In the genomic region with DNA sequence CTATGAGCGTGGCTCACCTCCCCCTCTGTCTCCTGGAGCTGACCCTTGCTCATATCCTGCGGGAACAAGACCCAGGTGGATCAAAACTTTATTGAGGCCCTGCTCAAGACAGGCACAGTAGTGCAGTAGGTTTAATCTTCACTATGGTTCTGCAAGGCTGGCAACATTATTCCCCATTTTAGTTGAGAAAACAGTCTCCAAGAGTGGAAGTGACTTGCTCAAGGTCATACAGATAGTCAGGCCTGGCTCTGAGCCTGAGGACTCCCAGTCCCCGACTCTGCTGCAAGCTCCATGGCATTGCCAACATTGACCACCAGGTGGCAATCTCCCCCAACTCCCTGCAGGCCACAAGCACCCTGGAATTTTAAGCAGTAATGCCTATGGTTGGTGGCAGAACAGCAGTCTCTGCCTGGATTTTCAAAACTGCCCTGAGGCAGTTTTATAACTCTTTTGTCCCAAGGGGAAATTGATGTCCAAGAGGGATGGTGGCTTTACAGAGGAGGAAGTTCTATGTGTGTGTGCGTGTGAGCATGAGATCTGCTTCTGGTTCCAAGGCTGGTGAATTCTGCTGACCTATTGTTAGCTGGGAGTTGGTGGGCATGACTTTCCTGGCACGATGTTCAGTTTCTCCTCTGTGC, we compare ENCODE assay signal across 9 cellular contexts. TPM values are rescaled to one million over a fixed set of nuclear protein-coding genes. Genes with fewer than 3 reads are reported as not detected.
DNase-seq lines count a peak whose midpoint lies in the region; ATAC-seq and TF ChIP-seq lines count a peak whose summit lies in the region.
"Had no signal": no experiment of that assay in that cellular context is flagged by ENCODE, and none has a peak within 500 bp of the region (broad histone marks: within the 10 kb centered on the region; RNA-seq: fewer than 3 reads in every experiment).

No MANE protein-coding gene starts in this region.

- H3K4me1 ChIP-seq in CD4-positive, CD25-positive, alpha-beta regulatory T cell (ENCODE audit: control insufficient read depth, insufficient read depth, low read length, poor library complexity, severe bottlenecking) = no peaks in the 10 kb centered on the region

- peak; percentile 48 to 80 (median 64) for DNase-seq in CD4-positive, CD25-positive, alpha-beta regulatory T cell
- DNase-seq in GM20000 (ENCODE audit: low spot score) (peak; percentile 78), RWPE1 (ENCODE audit: low spot score) (peak; percentile 76), foreskin fibroblast (peak; percentile 71 to 92), nucleus accumbens (lab: John Stamatoyannopoulos, UW) (peak in 52 of 56 donors; percentile 6 to 89 (median 64)), superior temporal gyrus (ENCODE audit: extremely low spot score) (peak; percentile 94)

- H3K9me3 Mint-ChIP-seq in CD4-positive, CD25-positive, alpha-beta regulatory T cell = peaks cover 0 to 6% (median 2%) of the 10 kb centered on the region in 7 donors
- no peaks in the 10 kb centered on the region for H3K9me3 Mint-ChIP-seq in activated T-helper 17 cell treated with anti-CD3 and anti-CD28 coated beads, Interleukin-2, amount 50 U/mL, for 72 hours

- TF ChIP-seq CTCF in GM20000 (IDR thresholded peaks at IDR 0.05; ENCODE audit: extremely low read depth, missing control alignments) (peak; percentile 93), LNCAP (IDR thresholded peaks at IDR 0.05) (peak; percentile 99), RWPE1 (conservative IDR thresholded peaks at IDR 0.05; ENCODE audit: low read depth) (peak; percentile 93), foreskin fibroblast (IDR thresholded peaks at IDR 0.05; ENCODE audit: low read depth, low read length) (peak; percentile 97)

- H3K36me3 ChIP-seq in CD4-positive, CD25-positive, alpha-beta regulatory T cell (ENCODE audit: control insufficient read depth, insufficient read depth, low read length) = no peaks in the 10 kb centered on the region

- ATAC-seq in CD4-positive, CD25-positive, alpha-beta regulatory T cell (ENCODE audit: low read depth in 2 of 2) = peak; percentile 68 to 77
- ATAC-seq in activated T-helper 17 cell treated with anti-CD3 and anti-CD28 coated beads, Interleukin-2, amount 50 U/mL, for 72 hours (replicated peaks) = peak; percentile 87

- no peak overlapping the region for H3K27ac Mint-ChIP-seq in CD4-positive, CD25-positive, alpha-beta regulatory T cell
- H3K27ac Mint-ChIP-seq in activated T-helper 17 cell treated with anti-CD3 and anti-CD28 coated beads, Interleukin-2, amount 50 U/mL, for 72 hours = no peak overlapping the region
- H3K27ac Mint-ChIP-seq: IgD-negative memory B cell had no signal

- peaks cover 5% of the 10 kb centered on the region for H3K36me3 Mint-ChIP-seq in CD4-positive, CD25-positive, alpha-beta regulatory T cell
- H3K36me3 Mint-ChIP-seq in activated T-helper 17 cell treated with anti-CD3 and anti-CD28 coated beads, Interleukin-2, amount 50 U/mL, for 72 hours (ENCODE audit: low read depth) = no peaks in the 10 kb centered on the region

- H3K27ac ChIP-seq in CD4-positive, CD25-positive, alpha-beta regulatory T cell (ENCODE audit: insufficient read depth, low read length, poor library complexity, severe bottlenecking) = no peak overlapping the region
- no peak overlapping the region for H3K27ac ChIP-seq in RWPE1

- H3K9me3 ChIP-seq in CD4-positive, CD25-positive, alpha-beta regulatory T cell (ENCODE audit: control insufficient read depth in 2 of 2, low read length in 2 of 2) = no peaks in the 10 kb centered on the region

- CTCF ChIA-PET in RWPE1 (lab: Yijun Ruan, JAX) = interaction anchor here (0.5 to 3.7 kb wide), 21 partner anchors 8 to 869 kb away, joined by 3 to 48 read pairs (median 4); no protein-coding TSS in a partner anchor

- H3K4me1 Mint-ChIP-seq in CD4-positive, CD25-positive, alpha-beta regulatory T cell = no peaks in the 10 kb centered on the region
- H3K4me1 Mint-ChIP-seq in activated T-helper 17 cell treated with anti-CD3 and anti-CD28 coated beads, Interleukin-2, amount 50 U/mL, for 72 hours = no peaks in the 10 kb centered on the region
- H3K4me1 Mint-ChIP-seq: IgD-negative memory B cell had no signal

- H3K4me3 ChIP-seq in CD4-positive, CD25-positive, alpha-beta regulatory T cell (ENCODE audit: low read depth, low read length) = no peak overlapping the region
- no peak overlapping the region for H3K4me3 ChIP-seq in foreskin fibroblast (ENCODE audit: low read depth in 1 of 2, low read length in 2 of 2)

- no peaks in the 10 kb centered on the region for H3K27me3 Mint-ChIP-seq in CD4-positive, CD25-positive, alpha-beta regulatory T cell
- no peaks in the 10 kb centered on the region for H3K27me3 Mint-ChIP-seq in activated T-helper 17 cell treated with anti-CD3 and anti-CD28 coated beads, Interleukin-2, amount 50 U/mL, for 72 hours
- H3K27me3 Mint-ChIP-seq: IgD-negative memory B cell had no signal

- no peaks in the 10 kb centered on the region for H3K27me3 ChIP-seq in CD4-positive, CD25-positive, alpha-beta regulatory T cell (ENCODE audit: control insufficient read depth, insufficient read depth, low read length)

- no peak overlapping the region for H3K4me3 Mint-ChIP-seq in CD4-positive, CD25-positive, alpha-beta regulatory T cell
- no peak overlapping the region for H3K4me3 Mint-ChIP-seq in activated T-helper 17 cell treated with anti-CD3 and anti-CD28 coated beads, Interleukin-2, amount 50 U/mL, for 72 hours
- H3K4me3 Mint-ChIP-seq: IgD-negative memory B cell had no signal

- POLR2A ChIA-PET in RWPE1 (lab: Yijun Ruan, JAX; ENCODE audit: low non-redundant PET) = no interaction called here

RNA-seq across cellular contexts. Expression of gene NEU3, which starts 34.1 kb away (rescaled TPM):
- 10.8 TPM for total RNA-seq in CD4-positive, CD25-positive, alpha-beta regulatory T cell
- polyA plus RNA-seq in CD4-positive, CD25-positive, alpha-beta regulatory T cell = 1 to 10 TPM; 1.4 to 2.2 (median 1.9) TPM
- 10 to 100 TPM; 19.5 to 26.4 TPM for total RNA-seq in activated T-helper 17 cell treated with anti-CD3 and anti-CD28 coated beads, Interleukin-2, amount 50 U/mL, for 72 hours
